Comparison of ENCODE assay signal across 16 cellular contexts in the genomic region with DNA sequence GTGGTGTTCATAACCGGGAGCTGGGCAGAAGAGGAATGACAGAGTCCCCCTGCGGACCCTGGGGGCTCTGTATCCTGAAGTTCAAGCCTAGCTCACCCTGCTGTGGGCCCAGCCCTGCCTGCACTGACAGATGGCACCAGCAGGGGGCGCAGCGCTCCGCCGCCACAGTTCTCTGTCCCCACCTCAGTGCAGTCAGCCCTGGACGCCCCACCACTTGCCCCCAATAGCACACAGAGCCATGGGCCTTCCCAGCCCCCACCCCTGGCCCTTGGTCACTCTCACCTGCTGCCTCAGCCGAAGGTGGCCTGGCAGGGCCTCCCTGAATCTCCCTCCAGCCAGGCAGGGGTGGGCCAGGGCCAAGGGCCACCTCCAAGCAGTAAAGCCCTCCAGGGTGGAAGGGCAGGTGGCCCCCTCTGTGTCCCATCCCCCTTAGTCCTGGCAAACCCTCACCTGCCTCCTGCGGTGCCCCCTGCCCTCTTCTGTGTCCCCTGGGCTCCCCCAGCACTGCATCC. TPM values are rescaled to one million over a fixed set of nuclear protein-coding genes. Genes with fewer than 3 reads are reported as not detected.
A peak's percentile ranks its signal among the peaks of the same experiment; 100 is the strongest.
DNase-seq lines count a peak whose midpoint lies in the region; ATAC-seq, FAIRE-seq and TF ChIP-seq lines count a peak whose summit lies in the region.
"Not testable (repeated sequence)": the region's sequence is repeated elsewhere in the genome, so short reads cannot be mapped to it uniquely, and the experiment has no call there.
"Had no signal": no experiment of that assay in that cellular context is flagged by ENCODE, and none has a peak within 500 bp of the region (broad histone marks: within the 10 kb centered on the region; RNA-seq: fewer than 3 reads in every experiment).

No MANE protein-coding gene starts in this region.

- H3K4me3 ChIP-seq in A673 (ENCODE audit: low read depth, low read length, poor library complexity, severe bottlenecking); MM.1S (ENCODE audit: low read length); WERI-Rb-1 (ENCODE audit: low read depth, low read length); bronchial epithelial cell (ENCODE audit: low read depth, low read length); lower lobe of right lung; ovary: not testable (repeated sequence)

- intact Hi-C loops in A673 (cut with micrococcal nuclease; ENCODE audit: unreplicated experiment); lower lobe of right lung (cut with DNase I): not testable (repeated sequence)
- intact Hi-C loops in ovary (cut with DNase I), result loop anchor here in 2 of 4 donors (2.0 to 5.0 kb wide), 2 partner anchors 76 kb away; a partner anchor contains a TSS

- not testable (repeated sequence) for H3K9me2 ChIP-seq in MM.1S (replicated peaks; ENCODE audit: insufficient read depth, low read length)

- TF ChIP-seq CTCF in A673 (conservative IDR thresholded peaks at IDR 0.05; ENCODE audit: low read depth, low read length) (0 out of 2 replicates have a peak, but pooled peaks have one; percentile 38), GM12874 (IDR thresholded peaks at IDR 0.05; ENCODE audit: insufficient read depth, low read depth, low read length) (0 out of 2 replicates have a peak, but pooled peaks have one; percentile 8), MM.1S (IDR thresholded peaks at IDR 0.05; ENCODE audit: low read length) (peak; percentile 39), WERI-Rb-1 (IDR thresholded peaks at IDR 0.05; ENCODE audit: low read depth, low read length) (peak; percentile 38; the same call in 1 of the 2 replicates), bronchial epithelial cell (IDR thresholded peaks at IDR 0.05; ENCODE audit: insufficient read depth, low read length, severe bottlenecking) (peak; percentile 0), glutamatergic neuron (IDR thresholded peaks at IDR 0.05; ENCODE audit: partially characterized antibody, unreplicated experiment) (peak; percentile 64), lower lobe of right lung (IDR thresholded peaks at IDR 0.05) (peak; percentile 43), ovary (IDR thresholded peaks at IDR 0.05) (peak in 2 of 3 donors; percentile 10 to 54)

- not testable (repeated sequence) for H3K9me3 Mint-ChIP-seq in glutamatergic neuron (ENCODE audit: unreplicated experiment)

- TF ChIP-seq EP300 in ovary (IDR thresholded peaks at IDR 0.05), result not testable (repeated sequence)

- not testable (repeated sequence) for H3K4me1 Mint-ChIP-seq in glutamatergic neuron (ENCODE audit: low read depth, unreplicated experiment)

- not testable (repeated sequence) for H3K4me2 ChIP-seq in MM.1S (ENCODE audit: low read depth, low read length)

- not testable (repeated sequence) for H3K27me3 Mint-ChIP-seq in glutamatergic neuron (ENCODE audit: unreplicated experiment)

- not testable (repeated sequence) for TF ChIP-seq POLR2A in ovary (IDR thresholded peaks at IDR 0.05)

- H3K27ac Mint-ChIP-seq in glutamatergic neuron (ENCODE audit: unreplicated experiment), result not testable (repeated sequence)

- H3K9ac ChIP-seq in MM.1S (ENCODE audit: low read length), result not testable (repeated sequence)

- H3K36me3 ChIP-seq in A673 (ENCODE audit: insufficient read depth, low read length, poor library complexity, severe bottlenecking); MM.1S (replicated peaks; ENCODE audit: insufficient read depth, low read length); WERI-Rb-1; bronchial epithelial cell (ENCODE audit: control insufficient read depth, insufficient read depth, low read length); lower lobe of right lung; ovary: not testable (repeated sequence)

- not testable (repeated sequence) for H3F3A ChIP-seq in MM.1S (ENCODE audit: insufficient read depth, low read length)

- 30 to 32% (median 30%) methylated on average over 7 to 8 of the region's 9 CpGs for WGBS in ovary, 3 donors

- H3K4me3 Mint-ChIP-seq in glutamatergic neuron (ENCODE audit: unreplicated experiment), result not testable (repeated sequence)

- H2AFZ ChIP-seq in MM.1S (ENCODE audit: low read length), result not testable (repeated sequence)

- not testable (repeated sequence) for H3K36me3 Mint-ChIP-seq in glutamatergic neuron (ENCODE audit: unreplicated experiment)

- not testable (repeated sequence) for H3K4me1 ChIP-seq in A673 (ENCODE audit: insufficient read depth, low read length, poor library complexity, severe bottlenecking); MM.1S (ENCODE audit: low read length); lower lobe of right lung; ovary (ENCODE audit: insufficient read depth)

- H4K20me1 ChIP-seq in MM.1S (ENCODE audit: insufficient read depth, low read length), result not testable (repeated sequence)

- not testable (repeated sequence) for H3K27me3 ChIP-seq in A673 (replicated peaks; ENCODE audit: insufficient read depth, low read depth, low read length, poor library complexity); MM.1S (replicated peaks; ENCODE audit: insufficient read depth, low read length); WERI-Rb-1 (ENCODE audit: insufficient read depth, low read depth, severe bottlenecking); bronchial epithelial cell (ENCODE audit: control insufficient read depth, insufficient read depth, low read length); lower lobe of right lung (ENCODE audit: low read depth); ovary

- not testable (repeated sequence) for H3K27ac ChIP-seq in A673 (ENCODE audit: low read depth, low read length, poor library complexity, severe bottlenecking); MM.1S (ENCODE audit: low read length); WERI-Rb-1; lower lobe of right lung; ovary

- CTCF ChIA-PET in A673 (lab: Charles Lee), result interaction anchor here (0.8 to 1.2 kb wide), 2 partner anchors 74 to 76 kb away, joined by 3 read pairs; a partner anchor contains a TSS

- peak; percentile 29 to 36 for ATAC-seq in lower lobe of right lung

- not testable (repeated sequence) for BruUV-seq in A673 (replicated peaks; lab: Mats Ljungman, UMichigan)

- not testable (repeated sequence) for H3K79me2 ChIP-seq in MM.1S (ENCODE audit: low read length)

- not testable (repeated sequence) for H3K9me3 ChIP-seq in A673 (ENCODE audit: low read depth, low read length, poor library complexity, severe bottlenecking); MM.1S (replicated peaks; ENCODE audit: insufficient read depth, low read length); WERI-Rb-1 (ENCODE audit: severe bottlenecking); lower lobe of right lung; ovary

- DNase-seq in A673 (ENCODE audit: low spot score); MM.1S; WERI-Rb-1; bronchial epithelial cell (ENCODE audit: low read depth); glutamatergic neuron; lower lobe of right lung: not testable (repeated sequence)
- peak in 2 of 5 donors; percentile 38 to 56 for DNase-seq in ovary

- POLR2A ChIA-PET in A673 (lab: Charles Lee; ENCODE audit: low non-redundant PET), result not testable (repeated sequence)

- peak; percentile 52 for FAIRE-seq in bronchial epithelial cell (lab: Jason Lieb, UNC)

RNA-seq across cellular contexts. Expression of a gene that starts 9.6 kb away (rescaled TPM):
- total RNA-seq in A673 (2021) (not detected in 2 replicates), bronchial epithelial cell (not detected in 2 replicates), glutamatergic neuron (ENCODE audit: unreplicated experiment) (not detected), lower lobe of right lung (not detected), ovary (under 1 TPM in 1 of 7 donors, not detected in 6; 0.72 TPM)
- polyA plus RNA-seq in ovary, result not detected
- total RNA-seq: A172; activated CD4-positive, alpha-beta T cell treated with anti-CD3 and anti-CD28 coated beads, Interleukin-2, amount 10 ng/mL, durations not matched to agents 7 days and 5 days; activated naive CD4-positive, alpha-beta T cell treated with anti-CD3 and anti-CD28 coated beads for 36 hours; body of pancreas; CD4-positive, alpha-beta memory T cell; fibroblast of lung; ureter had no signal
- polyA plus RNA-seq: CD4-positive, alpha-beta memory T cell; fibroblast of lung had no signal

RNA-seq across cellular contexts. Expression of a gene that starts 39.7 kb away (rescaled TPM):
- total RNA-seq in A673 (2021) (not detected in 2 replicates), bronchial epithelial cell (not detected in 2 replicates), glutamatergic neuron (ENCODE audit: unreplicated experiment) (2.4 TPM), lower lobe of right lung (0.53 TPM), ovary (under 1 TPM in 2 of 7 donors, not detected in 5; 0.11 to 0.36 TPM)
- under 1 TPM in 1 of 2 donors, not detected in 1; 0.02 TPM for polyA plus RNA-seq in ovary
- total RNA-seq: A172; activated CD4-positive, alpha-beta T cell treated with anti-CD3 and anti-CD28 coated beads, Interleukin-2, amount 10 ng/mL, durations not matched to agents 7 days and 5 days; activated naive CD4-positive, alpha-beta T cell treated with anti-CD3 and anti-CD28 coated beads for 36 hours; body of pancreas; CD4-positive, alpha-beta memory T cell; fibroblast of lung; kidney; ureter had no signal
- polyA plus RNA-seq: CD4-positive, alpha-beta memory T cell; fibroblast of lung had no signal

RNA-seq across cellular contexts. Expression of a gene that starts 41.3 kb away (rescaled TPM):
- total RNA-seq in A673 (2021), result 0.19 and 0.52 TPM in 2 replicates
- not detected in 2 replicates for total RNA-seq in bronchial epithelial cell
- 2.3 TPM for total RNA-seq in glutamatergic neuron (ENCODE audit: unreplicated experiment)
- total RNA-seq in lower lobe of right lung, result 1.0 TPM
- total RNA-seq in ovary, result 100 to 1,000 TPM in 2 of 7 donors, 10 to 100 TPM in 5; 34.8 to 251 (median 48.8) TPM
- 10 to 100 TPM in 1 of 2 donors, 1 to 10 TPM in 1; 2.4 to 41.9 TPM for polyA plus RNA-seq in ovary
- total RNA-seq: A172; activated CD4-positive, alpha-beta T cell treated with anti-CD3 and anti-CD28 coated beads, Interleukin-2, amount 10 ng/mL, durations not matched to agents 7 days and 5 days; CD4-positive, alpha-beta memory T cell; fibroblast of lung had no signal
- polyA plus RNA-seq: CD4-positive, alpha-beta memory T cell; fibroblast of lung had no signal

Comparison
In these comparisons a context has a peak if more than half of its experiments do, and no peak if none do; other contexts are left out.
1. CTCF ChIP-seq: peak in every context shown above with its lines; median percentile 64 in glutamatergic neuron; 43 in lower lobe of right lung; 39 in MM.1S; 38 in A673; 38 in WERI-Rb-1; 32 in ovary; 8 in GM12874; 0 in bronchial epithelial cell.
2. RNA of a gene that starts 41.3 kb away (total RNA-seq): 34.8 to 251 TPM in ovary; 2.3 TPM in glutamatergic neuron (single experiment), 1.0 TPM in lower lobe of right lung (single experiment), 0.19 to 0.52 TPM in A673 and not detected in bronchial epithelial cell; every median in the first group is over 10 times any median in the second.